Comparison of ENCODE assay signal across 5 cellular contexts in the genomic region with DNA sequence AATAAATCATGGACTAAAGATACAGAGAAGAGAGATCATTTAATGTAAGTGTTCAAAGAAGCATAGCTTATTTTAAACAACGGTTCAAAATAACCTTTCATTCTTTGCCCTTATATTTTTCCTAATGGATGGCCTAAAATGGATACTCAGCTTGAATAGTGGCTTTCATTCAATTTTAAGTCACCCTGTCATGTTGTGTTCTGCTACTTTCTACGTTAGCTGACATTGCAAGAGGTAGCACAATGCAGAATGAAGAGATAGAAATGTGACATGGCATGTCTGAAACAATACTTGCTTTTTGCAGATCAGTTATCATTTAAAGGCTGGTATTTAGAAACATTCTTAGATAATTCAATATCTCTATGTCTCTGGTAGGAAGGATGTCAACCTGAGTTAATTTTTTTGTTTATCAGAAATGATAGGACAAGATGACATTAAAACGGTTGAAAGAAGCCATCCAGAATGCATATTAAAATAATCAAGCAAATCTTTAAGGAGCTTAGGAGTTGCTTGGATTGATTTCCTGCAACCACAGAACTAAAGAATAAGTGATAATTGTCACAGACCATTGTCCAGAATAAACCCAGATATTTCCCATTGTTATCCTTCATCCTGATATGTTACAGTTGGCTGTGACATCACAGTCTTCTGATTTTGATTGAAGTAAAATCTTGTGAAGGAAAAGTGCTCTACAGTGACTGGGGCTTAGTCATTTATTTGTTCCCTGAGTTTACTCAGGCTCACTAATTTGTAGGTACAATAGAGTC. TPM values are rescaled to one million over a fixed set of nuclear protein-coding genes. Genes with fewer than 3 reads are reported as not detected.
"Had no signal": no experiment of that assay in that cellular context is flagged by ENCODE, and none has a peak within 500 bp of the region (broad histone marks: within the 10 kb centered on the region; RNA-seq: fewer than 3 reads in every experiment).

No MANE protein-coding gene starts in this region.

- DNase-seq: H9, HCEC 1CT had no signal

- ATAC-seq: GM23338, K562 had no signal

- H2AFZ ChIP-seq: GM23338 had no signal

- H3K4me3 ChIP-seq: GM23338, K562 had no signal

- H3K4me3 Mint-ChIP-seq: GM23338, H9 had no signal

- H3K27ac Mint-ChIP-seq: GM23338, H9 had no signal

- H3K4me1 Mint-ChIP-seq: GM23338, H9 had no signal

- H3K4me2 ChIP-seq: GM23338 had no signal

RNA-seq across cellular contexts. Expression of gene CAVIN2, which starts 41.7 kb away (rescaled TPM):
- total RNA-seq: H1, H9 had no signal
